Comparison of ENCODE assay signal across 8 cellular contexts in genomic region chr1:43358121-43358745, GRCh38. TPM values are rescaled to one million over a fixed set of nuclear protein-coding genes. Genes with fewer than 3 reads are reported as not detected.
DNase-seq lines count a peak whose midpoint lies in the region; ATAC-seq and TF ChIP-seq lines count a peak whose summit lies in the region.

No MANE protein-coding gene starts in this region.

- TF ChIP-seq CTCF in CD4-positive, alpha-beta T cell (IDR thresholded peaks at IDR 0.05): peak; percentile 28
- TF ChIP-seq CTCF in right lobe of liver (IDR thresholded peaks at IDR 0.05): peak in 3 of 4 donors; percentile 22 to 44 (median 37)

- H3K27ac ChIP-seq in CD4-positive, alpha-beta T cell (ENCODE audit: low read depth, low read length): peak overlapping the region; percentile 37
- H3K27ac ChIP-seq in SJSA1: peak overlapping the region; percentile 88
- H3K27ac ChIP-seq in cingulate gyrus (ENCODE audit: low read depth, low read length): peak overlapping the region; percentile 80
- peak overlapping the region; percentile 50 to 58 (median 53) for H3K27ac ChIP-seq in right lobe of liver
- peak overlapping the region; percentile 95 for H3K27ac ChIP-seq in thymus (ENCODE audit: low read depth)

- POLR2A ChIA-PET in CD4-positive, alpha-beta T cell (lab: Charles Lee): interaction anchor here (0.7 to 2.6 kb wide), 12 partner anchors 9 to 292 kb away, joined by 3 to 21 read pairs (median 6); partner anchors contain the start of genes ELOVL1, HYI, KDM4A and MED8

- H3K4me3 ChIP-seq in SJSA1: peak overlapping the region; percentile 54
- peak overlapping the region; percentile 41 to 70 (median 69) for H3K4me3 ChIP-seq in right lobe of liver
- peak overlapping the region; percentile 88 for H3K4me3 ChIP-seq in thymus (ENCODE audit: low read length)

- H3K4me1 Mint-ChIP-seq in CD4-positive, alpha-beta T cell (ENCODE audit: low read depth): peaks cover 19% of the 10 kb centered on the region

- no peaks in the 10 kb centered on the region for H3K9me3 ChIP-seq in CD4-positive, alpha-beta T cell (ENCODE audit: control insufficient read depth, low read length)
- H3K9me3 ChIP-seq in SJSA1 (replicated peaks) (no peaks in the 10 kb centered on the region), right lobe of liver (no peaks in the 10 kb centered on the region), thymus (ENCODE audit: control insufficient read depth) (no peaks in the 10 kb centered on the region)

- no peaks in the 10 kb centered on the region for H3K27me3 ChIP-seq in CD4-positive, alpha-beta T cell (ENCODE audit: control insufficient read depth, insufficient read depth, low read length)
- H3K27me3 ChIP-seq in SJSA1 (replicated peaks) (no peaks in the 10 kb centered on the region), right lobe of liver (no peaks in the 10 kb centered on the region), thymus (ENCODE audit: control insufficient read depth, insufficient read depth) (no peaks in the 10 kb centered on the region)

- peak overlapping the region; percentile 87 for H3K27ac Mint-ChIP-seq in CD4-positive, alpha-beta T cell

- no peaks in the 10 kb centered on the region for H3K9me3 Mint-ChIP-seq in CD4-positive, alpha-beta T cell

- no peak for DNase-seq in CD4-positive, alpha-beta T cell
- DNase-seq in KBM-7: peak; percentile 76
- peak in 1 of 2 experiments; percentile 88 for DNase-seq in SJSA1 (ENCODE audit: low read depth in 1 of 2, low spot score in 2 of 2)
- no peak for DNase-seq in right lobe of liver
- DNase-seq in activated effector memory CD4-positive, alpha-beta T cell treated with anti-CD3 and anti-CD28 coated beads, Interleukin-2, amount 50 U/mL, for 16 hours: no peak

- CTCF ChIA-PET in CD4-positive, alpha-beta T cell (lab: Charles Lee): interaction anchor here (0.8 to 1.5 kb wide), 6 partner anchors 10 to 131 kb away, joined by 3 to 13 read pairs (median 3); partner anchors contain the start of gene ELOVL1

- intact Hi-C loops in CD4-positive, alpha-beta T cell (cut with DNase I, micrococcal nuclease): loop anchor here (1.0 to 10.0 kb wide), 10 partner anchors 9 to 617 kb away; partner anchors contain the start of genes C1orf50 (in 2 of the 2), P3H1 (in 2 of the 2), ATP6V0B (in 1 of the 2) and B4GALT2 (in 1 of the 2)
- intact Hi-C loops in right lobe of liver (cut with DNase I): no loop called here

- H3K27me3 Mint-ChIP-seq in CD4-positive, alpha-beta T cell: no peaks in the 10 kb centered on the region

- in situ Hi-C loops in KBM-7 (cut with MboI; ENCODE audit: low pct_unique_long_range_greater_than_20kb, low sequenced_read_pairs): no loop called here

- peak overlapping the region; percentile 85 for H3K4me3 Mint-ChIP-seq in CD4-positive, alpha-beta T cell

- H3K4me1 ChIP-seq in SJSA1 (replicated peaks) (peaks cover 45% of the 10 kb centered on the region), right lobe of liver (peaks cover 0 to 13% (median 5%) of the 10 kb centered on the region in 4 donors), thymus (ENCODE audit: control insufficient read depth, insufficient read depth, low read length) (peaks cover 19% of the 10 kb centered on the region)

- no peak for TF ChIP-seq POLR2A in right lobe of liver (IDR thresholded peaks at IDR 0.05)

- peaks cover 21% of the 10 kb centered on the region for H3K36me3 Mint-ChIP-seq in CD4-positive, alpha-beta T cell (ENCODE audit: low read depth)

- 0% methylated on average over 17 of the region's 33 CpGs for WGBS in right lobe of liver (ENCODE audit: insufficient coverage, low coverage, low lambda C conversion rate, missing lambda C conversion rate)
- under 1% methylated on average over 33 of the region's 33 CpGs for whole genome bisulfite sequencing in thymus

- peaks cover 47% of the 10 kb centered on the region for H3K36me3 ChIP-seq in SJSA1
- H3K36me3 ChIP-seq in right lobe of liver: peaks cover 0 to 13% (median 3%) of the 10 kb centered on the region in 4 donors
- peaks cover 21% of the 10 kb centered on the region for H3K36me3 ChIP-seq in thymus (ENCODE audit: control insufficient read depth, insufficient read depth)

- no peak for ATAC-seq in CD4-positive, alpha-beta T cell (ENCODE audit: poor library complexity)
- ATAC-seq in GM19023 (IDR thresholded peaks at IDR 0.05; ENCODE audit: unreplicated experiment): peak; percentile 3
- peak; percentile 22 to 52 (median 38) for ATAC-seq in right lobe of liver

RNA-seq across cellular contexts. Expression of gene CDC20, which starts 0.5 kb away (rescaled TPM):
- 1 to 10 TPM; 1.1 to 1.8 TPM for total RNA-seq in CD4-positive, alpha-beta T cell
- 194 and 257 TPM in 2 replicates for total RNA-seq in SJSA1 (2014; rRNA removed; shearing (Covaris generic))
- 1 to 10 TPM in 4 of 6 experiments, under 1 TPM in 1, not detected in 1; 0.49 to 5.3 (median 2.3) TPM for total RNA-seq in right lobe of liver
- 14.1 TPM for polyA plus RNA-seq in thymus

RNA-seq across cellular contexts. Expression of gene ELOVL1, which starts 9.6 kb away (rescaled TPM):
- 10 to 100 TPM; 28.7 to 31.2 TPM for total RNA-seq in CD4-positive, alpha-beta T cell
- total RNA-seq in SJSA1 (2014; rRNA removed; shearing (Covaris generic)): 69.5 and 115 TPM in 2 replicates
- 10 to 100 TPM; 19.9 to 38.3 (median 29.2) TPM for total RNA-seq in right lobe of liver
- 44.8 TPM for polyA plus RNA-seq in thymus

RNA-seq across cellular contexts. Expression of gene MPL, which starts 20.6 kb away (rescaled TPM):
- not detected for total RNA-seq in CD4-positive, alpha-beta T cell
- not detected in 2 replicates for total RNA-seq in SJSA1 (2014; rRNA removed; shearing (Covaris generic))
- total RNA-seq in right lobe of liver: under 1 TPM in 1 of 6 experiments, not detected in 5; 0.59 TPM
- polyA plus RNA-seq in thymus: 0.02 TPM

RNA-seq across cellular contexts. Expression of gene MED8, which starts 31.4 kb away (rescaled TPM):
- total RNA-seq in CD4-positive, alpha-beta T cell: 10 to 100 TPM; 14.8 to 17.6 TPM
- total RNA-seq in SJSA1 (2014; rRNA removed; shearing (Covaris generic)): 60.7 and 67.8 TPM in 2 replicates
- total RNA-seq in right lobe of liver: 10 to 100 TPM; 20.7 to 26.6 (median 24.1) TPM
- polyA plus RNA-seq in thymus: 32.3 TPM

RNA-seq across cellular contexts. Expression of gene SZT2, which starts 31.5 kb away (rescaled TPM):
- 10 to 100 TPM; 69.7 to 72.5 TPM for total RNA-seq in CD4-positive, alpha-beta T cell
- 15.6 and 19.8 TPM in 2 replicates for total RNA-seq in SJSA1 (2014; rRNA removed; shearing (Covaris generic))
- total RNA-seq in right lobe of liver: 10 to 100 TPM; 12.7 to 30.4 (median 19.2) TPM
- polyA plus RNA-seq in thymus: 19.9 TPM

Comparison
In these comparisons a context has a peak if more than half of its experiments do, and no peak if none do; other contexts are left out.
1. H3K27ac ChIP-seq: peak in every context shown above with its lines; median percentile 95 in thymus; 88 in SJSA1; 80 in cingulate gyrus; 53 in right lobe of liver; 37 in CD4-positive, alpha-beta T cell.
2. RNA of gene CDC20, which starts 0.5 kb away (total RNA-seq): 194 to 257 TPM in SJSA1; 0.49 to 5.3 TPM in right lobe of liver and 1.1 to 1.8 TPM in CD4-positive, alpha-beta T cell; every median in the first group is over 10 times any median in the second.
3. intact Hi-C loops: an anchor here in CD4-positive, alpha-beta T cell (1.0 to 10.0 kb wide); none called in right lobe of liver.
4. Peak in every context shown above with its lines, with median percentiles within 50 percentile points of each other: H3K4me3 ChIP-seq.